In genomic region chr10:102400061-102400460, GRCh38 we compare ENCODE assay signal across 8 cellular contexts. TPM values are rescaled to one million over a fixed set of nuclear protein-coding genes. Genes with fewer than 3 reads are reported as not detected.
DNase-seq lines count a peak whose midpoint lies in the region; ATAC-seq and TF ChIP-seq lines count a peak whose summit lies in the region.

No MANE protein-coding gene starts in this region.

- H3K4me1 ChIP-seq in skeletal muscle tissue (ENCODE audit: control insufficient read depth in 3 of 3, insufficient read depth in 3 of 3, low read length in 3 of 3), result peaks cover 17 to 36% (median 23%) of the 10 kb centered on the region in 3 donors
- H3K4me1 ChIP-seq in HAP-1, result peaks cover 9% of the 10 kb centered on the region

- DNase-seq in NCI-H1417 (lab: John Stamatoyannopoulos, UW) (peak; percentile 52 to 76 (median 70)), NCI-H1417 treated with DMSO at 0.1 percent for 48 hours (lab: John Stamatoyannopoulos, UW) (no peak), NCI-H510A treated with DMSO at 0.1 percent for 48 hours (lab: John Stamatoyannopoulos, UW) (peak; percentile 47), coronary artery (ENCODE audit: low spot score) (no peak), UCSD-AML1 (lab: John Stamatoyannopoulos, UW; ENCODE audit: unreplicated experiment) (no peak), HAP-1 (ENCODE audit: low spot score in 2 of 2) (no peak)

- H3K27me3 ChIP-seq in skeletal muscle tissue (ENCODE audit: control insufficient read depth in 3 of 3, insufficient read depth in 3 of 3, low read length in 3 of 3), result no peaks in the 10 kb centered on the region
- no peaks in the 10 kb centered on the region for H3K27me3 ChIP-seq in HAP-1 (ENCODE audit: low read depth)

- H3K9ac ChIP-seq in skeletal muscle tissue (ENCODE audit: low read depth in 1 of 3, low read length in 3 of 3), result peak overlapping the region; percentile 57 to 85 (median 78)

- no peak for ATAC-seq in HG03280 (IDR thresholded peaks at IDR 0.05; ENCODE audit: unreplicated experiment)

- in situ Hi-C loops in HAP-1 (cut with MboI; ENCODE audit: low sequenced_read_pairs), result no loop called here

- peaks cover 23 to 31% (median 25%) of the 10 kb centered on the region in 3 donors for H3K36me3 ChIP-seq in skeletal muscle tissue (ENCODE audit: control insufficient read depth in 3 of 3, insufficient read depth in 3 of 3, low read length in 3 of 3)
- peaks cover 41% of the 10 kb centered on the region for H3K36me3 ChIP-seq in HAP-1 (replicated peaks)

- H3K9me3 ChIP-seq in skeletal muscle tissue (ENCODE audit: control insufficient read depth in 3 of 3, low read length in 3 of 3), result no peaks in the 10 kb centered on the region
- H3K9me3 ChIP-seq in HAP-1, result no peaks in the 10 kb centered on the region

- H3K27ac ChIP-seq in coronary artery, result peak overlapping the region in 1 of 2 donors; percentile 96
- peak overlapping the region; percentile 84 for H3K27ac ChIP-seq in skeletal muscle tissue (ENCODE audit: low read depth, low read length)

- H3K4me3 ChIP-seq in coronary artery (peak overlapping the region; percentile 89), skeletal muscle tissue (ENCODE audit: low read length in 3 of 3) (peak overlapping the region in 2 of 3 donors; percentile 69 to 72), HAP-1 (no peak overlapping the region)

- no peak for TF ChIP-seq CTCF in coronary artery (IDR thresholded peaks at IDR 0.05)

RNA-seq across cellular contexts. Expression of gene NFKB2, which starts 4.6 kb away (rescaled TPM):
- 11.0 TPM for total RNA-seq in skeletal muscle tissue

RNA-seq across cellular contexts. Expression of gene PSD, which starts 18.5 kb away (rescaled TPM):
- 3.7 TPM for total RNA-seq in skeletal muscle tissue

RNA-seq across cellular contexts. Expression of gene FBXL15, which starts 20.6 kb away (rescaled TPM):
- total RNA-seq in skeletal muscle tissue, result 3.1 TPM

RNA-seq across cellular contexts. Expression of gene CUEDC2, which starts 32.3 kb away (rescaled TPM):
- total RNA-seq in skeletal muscle tissue, result 31.3 TPM

RNA-seq across cellular contexts. Expression of gene C10orf95, which starts 51.3 kb away (rescaled TPM):
- not detected for total RNA-seq in skeletal muscle tissue

Comparison
In these comparisons a context has a peak if more than half of its experiments do, and no peak if none do; other contexts are left out.
1. DNase-seq: peak in NCI-H1417 (3 of 3) and NCI-H510A treated with DMSO at 0.1 percent for 48 hours (single experiment); none in NCI-H1417 treated with DMSO at 0.1 percent for 48 hours (single experiment), coronary artery (single experiment), UCSD-AML1 (single experiment) and HAP-1 (0 of 2).